8 cellular contexts compared by ENCODE assay signal in the genomic region with DNA sequence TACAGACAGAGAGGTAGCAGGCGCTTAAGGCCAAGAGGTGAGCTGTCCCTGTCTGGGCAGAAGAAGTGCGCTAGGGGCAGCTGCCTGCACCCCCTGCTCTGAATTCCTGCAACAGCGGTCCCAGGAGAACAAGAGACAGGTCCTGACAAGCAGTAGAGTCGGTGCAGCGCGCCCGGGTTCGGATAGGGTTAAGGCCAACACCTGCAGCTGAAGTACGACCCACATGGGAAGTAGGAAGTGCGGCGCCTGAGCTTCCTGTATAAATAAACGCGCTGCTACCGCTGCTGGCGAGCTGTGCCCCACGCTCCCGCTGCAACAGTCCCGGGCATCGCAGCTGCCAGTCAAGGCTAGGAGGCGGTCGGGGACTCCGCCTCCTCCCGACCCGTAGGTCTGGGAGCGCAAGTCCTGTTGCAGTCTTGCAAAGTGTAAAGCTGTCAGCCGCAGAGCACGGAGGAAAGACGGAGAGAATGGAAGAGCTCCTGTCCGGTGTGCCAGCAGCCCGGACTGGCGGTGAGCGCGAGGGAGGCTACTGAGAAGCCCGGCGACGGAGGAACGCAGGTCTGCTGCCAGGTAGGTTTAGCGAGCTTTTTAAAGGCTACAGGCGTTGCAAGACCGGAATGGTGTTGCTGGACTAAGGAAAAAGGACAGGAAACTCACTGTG. TPM values are rescaled to one million over a fixed set of nuclear protein-coding genes. Genes with fewer than 3 reads are reported as not detected.
DNase-seq lines count a peak whose midpoint lies in the region; ATAC-seq, FAIRE-seq and TF ChIP-seq lines count a peak whose summit lies in the region.

A gene (plus strand): TSS at position 290 of the 661 bp plus-strand sequence. CDS start 12,185 bp downstream, outside the sequence.

- H3K9me3 ChIP-seq in HepG2 (ENCODE audit: low read length), result no peaks in the 10 kb centered on the region

- H3K4me1 ChIP-seq in HepG2 (ENCODE audit: insufficient read depth, low read length), result peaks cover 61% of the 10 kb centered on the region

- no peaks in the 10 kb centered on the region for H4K20me1 ChIP-seq in HepG2 (ENCODE audit: insufficient read depth, low read length)

- in situ Hi-C loops in HepG2 (cut with HindIII; ENCODE audit: extremely low pct_ligation_motif_present, low pct_unique_long_range_greater_than_20kb), result no loop called here

- CTCF ChIA-PET in HepG2 (lab: Yijun Ruan, JAX; ENCODE audit: low intra/inter-chr PET ratio, low total read pairs), result no interaction called here

- H3K27ac ChIP-seq in HepG2 (ENCODE audit: extremely low read length, insufficient read depth, low read length), result peak within 1 kb of the TSS; percentile 52

- POLR2A ChIA-PET in HepG2 (lab: Yijun Ruan, JAX), result interaction anchor here (0.7 to 1.7 kb wide), 7 partner anchors 8 to 123 kb away, joined by 3 to 11 read pairs (median 4); a partner anchor contains a TSS

- WGBS in HepG2 (ENCODE audit: low lambda C conversion rate), result 0% methylated on average over 22 of the region's 40 CpGs

- TF ChIP-seq EP300 in HepG2 (IDR thresholded peaks at IDR 0.05; ENCODE audit: low read depth in 2 of 2, low read length in 2 of 2), result no peak; a peak in 1 of 4 replicates
- no peak for TF ChIP-seq EP300 in HepG2 (CRISPR knock-in tag; IDR thresholded peaks at IDR 0.05; ENCODE audit: borderline replicate concordance)

- H3K79me2 ChIP-seq in HepG2 (ENCODE audit: insufficient read depth, low read length), result no peaks in the 10 kb centered on the region

- peak; percentile 81 for ATAC-seq in HG03442 (IDR thresholded peaks at IDR 0.05; ENCODE audit: unreplicated experiment)
- ATAC-seq in HepG2, result peak; percentile 95

- intact Hi-C loops in HepG2 (cut with micrococcal nuclease; ENCODE audit: unreplicated experiment), result loop anchor here (1.0 to 2.0 kb wide), 5 partner anchors 62 to 232 kb away; a partner anchor contains a TSS

- peak within 1 kb of the TSS; percentile 60 for H3K9ac ChIP-seq in HepG2 (ENCODE audit: insufficient read depth, low read depth, low read length)

- TF ChIP-seq CTCF in AG10803 (conservative IDR thresholded peaks at IDR 0.05; ENCODE audit: low read length) (no peak), HepG2 (CRISPR knock-in tag; IDR thresholded peaks at IDR 0.05) (peak; percentile 34; the same call in 1 of the 2 replicates)

- DNase-seq in AG10803 (ENCODE audit: low read depth) (peak; percentile 70), GM19240 (ENCODE audit: insufficient read length, low spot score) (peak; percentile 4), NCI-H524 (lab: John Stamatoyannopoulos, UW) (peak; percentile 70 to 87), dermis blood vessel endothelial cell (peak; percentile 94), HepG2 (ENCODE audit: low spot score) (peak; percentile 94)
- peak; percentile 24 to 54 for DNase-seq in activated CD4-positive, alpha-beta T cell treated with anti-CD3 and anti-CD28 coated beads, Interleukin-2, amount 50 U/mL, for 24 hours (ENCODE audit: low read depth in 1 of 2, low spot score in 1 of 2)
- DNase-seq in stimulated activated CD4-positive, alpha-beta T cell treated with anti-CD3 and anti-CD28 coated beads, Interleukin-4, amount 100 ng/mL, for 1 hour, result peak; percentile 63

- H3K4me3 ChIP-seq in AG10803 (ENCODE audit: low read length), result peak within 1 kb of the TSS; percentile 81
- H3K4me3 ChIP-seq in HepG2 (replicated peaks in 1 of 3; ENCODE audit: insufficient read depth in 1 of 3, low read depth in 2 of 3, low read length in 3 of 3), result peak within 1 kb of the TSS; percentile 71 to 81 (median 73)

- BruUV-seq in HepG2 (replicated peaks; lab: Mats Ljungman, UMichigan), result no TSS peak

- peak; percentile 46 for TF ChIP-seq RAD21 in HepG2 (CRISPR knock-in tag; IDR thresholded peaks at IDR 0.05)

- TF ChIP-seq POLR2A in HepG2 (IDR thresholded peaks at IDR 0.05; ENCODE audit: insufficient read depth in 1 of 2, low read depth in 2 of 2, low read length in 2 of 2), result peak; percentile 58 to 76

- peak within 1 kb of the TSS; percentile 92 for H3K4me2 ChIP-seq in HepG2 (ENCODE audit: low read depth, low read length)

- no peaks in the 10 kb centered on the region; a peak in 2 of 5 replicates for H3K27me3 ChIP-seq in HepG2 (ENCODE audit: control insufficient read depth in 1 of 2, insufficient read depth in 2 of 2, low read length in 2 of 2)

- H2AFZ ChIP-seq in HepG2 (ENCODE audit: low read length), result peak within 1 kb of the TSS; percentile 86

- FAIRE-seq in HepG2 (lab: Jason Lieb, UNC), result peak; percentile 86

- no peaks in the 10 kb centered on the region for H3K36me3 ChIP-seq in HepG2 (replicated peaks in 1 of 2; ENCODE audit: control insufficient read depth in 1 of 2, insufficient read depth in 2 of 2, low read length in 2 of 2)

TF ChIP-seq in HepG2, 621 proteins besides CTCF, POLR2A, EP300 and RAD21 (continues in another document):
- TF ChIP-seq HMG20A (CRISPR knock-in tag; IDR thresholded peaks at IDR 0.05; ENCODE audit: borderline replicate concordance), result peak; percentile 71; the same call in 1 of the 2 replicates
- TF ChIP-seq MIXL1 (CRISPR knock-in tag; IDR thresholded peaks at IDR 0.05), result no peak; the same call in 1 of the 2 replicates
- TF ChIP-seq ATF7-NPFF (CRISPR knock-in tag; IDR thresholded peaks at IDR 0.05; ENCODE audit: low read depth), result peak; percentile 85; the same call in 1 of the 2 replicates
- peak; percentile 36; the same call in 1 of the 2 replicates for TF ChIP-seq HNF4A (CRISPR knock-in tag; IDR thresholded peaks at IDR 0.05)
- peak; percentile 79 for TF ChIP-seq AGO1 (IDR thresholded peaks at IDR 0.05; ENCODE audit: low read depth, low read length, poor library complexity, severe bottlenecking)
- peak; percentile 89 for TF ChIP-seq ZSCAN21 (CRISPR knock-in tag; IDR thresholded peaks at IDR 0.05; ENCODE audit: borderline replicate concordance)
- no peak for TF ChIP-seq ZNF10 (CRISPR knock-in tag; IDR thresholded peaks at IDR 0.05; ENCODE audit: borderline replicate concordance, low read depth)
- TF ChIP-seq SMAD9 (CRISPR knock-in tag; IDR thresholded peaks at IDR 0.05), result no peak
- TF ChIP-seq KDM2A (CRISPR knock-in tag; IDR thresholded peaks at IDR 0.05; ENCODE audit: borderline replicate concordance, low read depth), result peak; percentile 92
- TF ChIP-seq THYN1 (CRISPR knock-in tag; IDR thresholded peaks at IDR 0.05; ENCODE audit: borderline replicate concordance, low read depth), result no peak
- TF ChIP-seq, protein P1, sequence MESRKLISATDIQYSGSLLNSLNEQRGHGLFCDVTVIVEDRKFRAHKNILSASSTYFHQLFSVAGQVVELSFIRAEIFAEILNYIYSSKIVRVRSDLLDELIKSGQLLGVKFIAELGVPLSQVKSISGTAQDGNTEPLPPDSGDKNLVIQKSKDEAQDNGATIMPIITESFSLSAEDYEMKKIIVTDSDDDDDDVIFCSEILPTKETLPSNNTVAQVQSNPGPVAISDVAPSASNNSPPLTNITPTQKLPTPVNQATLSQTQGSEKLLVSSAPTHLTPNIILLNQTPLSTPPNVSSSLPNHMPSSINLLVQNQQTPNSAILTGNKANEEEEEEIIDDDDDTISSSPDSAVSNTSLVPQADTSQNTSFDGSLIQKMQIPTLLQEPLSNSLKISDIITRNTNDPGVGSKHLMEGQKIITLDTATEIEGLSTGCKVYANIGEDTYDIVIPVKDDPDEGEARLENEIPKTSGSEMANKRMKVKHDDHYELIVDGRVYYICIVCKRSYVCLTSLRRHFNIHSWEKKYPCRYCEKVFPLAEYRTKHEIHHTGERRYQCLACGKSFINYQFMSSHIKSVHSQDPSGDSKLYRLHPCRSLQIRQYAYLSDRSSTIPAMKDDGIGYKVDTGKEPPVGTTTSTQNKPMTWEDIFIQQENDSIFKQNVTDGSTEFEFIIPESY (CRISPR knock-in tag; IDR thresholded peaks at IDR 0.05), result no peak
- TF ChIP-seq NFKBIZ (CRISPR knock-in tag; IDR thresholded peaks at IDR 0.05), result no peak

RNA-seq across cellular contexts. Expression of the gene that starts here (rescaled TPM):
- total RNA-seq in dermis blood vessel endothelial cell (77.1 and 89.2 TPM in 2 replicates), HepG2 (2016; rRNA removed; fragmentation: Illumina TruSeq; extraction: Trizol) (4.3 and 5.3 TPM in 2 replicates)
- total RNA-seq in HepG2 (2016; cell fraction: cytosol; rRNA removed; fragmentation: Illumina TruSeq; extraction: Trizol; ENCODE audit: low read depth), result 0.35 and 0.81 TPM in 2 replicates
- 3.7 and 6.0 TPM in 2 replicates for total RNA-seq in HepG2 (2016; cell fraction: insoluble cytoplasmic fraction; rRNA removed; fragmentation: Illumina TruSeq; extraction: Trizol)
- total RNA-seq in HepG2 (2016; cell fraction: membrane; rRNA removed; fragmentation: Illumina TruSeq; extraction: Trizol), result 1.9 and 2.1 TPM in 2 replicates
- 2.6 and 3.2 TPM in 2 replicates for total RNA-seq in HepG2 (2016; cell fraction: nucleus; rRNA removed; fragmentation: Illumina TruSeq; extraction: Trizol)
- polyA plus RNA-seq in HepG2 (2011; rRNA removed), result 1.2 and 1.8 TPM in 2 replicates
- polyA plus RNA-seq in HepG2 (2011; cell fraction: cytosol; rRNA removed), result 0.90 and 1.1 TPM in 2 replicates
- polyA plus RNA-seq in HepG2 (2011; cell fraction: nucleus; rRNA removed), result 0.80 and 1.1 TPM in 2 replicates
- polyA plus RNA-seq in HepG2 (2012), result 0.76 and 1.7 TPM in 2 replicates
- polyA plus RNA-seq in HepG2 (2016; cell fraction: cytosol; fragmentation: Illumina TruSeq; extraction: Trizol; ENCODE audit: low read depth), result 0.14 and 0.21 TPM in 2 replicates
- 3.6 and 3.8 TPM in 2 replicates for polyA plus RNA-seq in HepG2 (2016; cell fraction: insoluble cytoplasmic fraction; fragmentation: Illumina TruSeq; extraction: Trizol; ENCODE audit: low read depth)
- polyA plus RNA-seq in HepG2 (2016; cell fraction: membrane; fragmentation: Illumina TruSeq; extraction: Trizol; ENCODE audit: low read depth), result 0.64 TPM in 2 replicates
- polyA plus RNA-seq in HepG2 (2016; cell fraction: nucleus; fragmentation: Illumina TruSeq; extraction: Trizol; ENCODE audit: insufficient read depth, low read depth), result 2.2 and 2.6 TPM in 2 replicates
- polyA minus RNA-seq in HepG2 (2011; rRNA and poly(A)+ RNA removed; ENCODE audit: low replicate concordance), result 4.0 and 5.3 TPM in 2 replicates
- 2.8 and 3.2 TPM in 2 replicates for polyA minus RNA-seq in HepG2 (2011; cell fraction: cytosol; rRNA and poly(A)+ RNA removed)
- polyA minus RNA-seq in HepG2 (2011; cell fraction: nucleus; rRNA and poly(A)+ RNA removed), result 2.1 and 3.5 TPM in 2 replicates

Comparison
In these comparisons a context has a peak if more than half of its experiments do, and no peak if none do; other contexts are left out.
1. Peak in every context shown above with its lines: DNase-seq, ATAC-seq, H3K4me3 ChIP-seq and H3K27ac ChIP-seq.
2. RNA of the gene that starts here (total RNA-seq): 77.1 to 89.2 TPM in dermis blood vessel endothelial cell; 0.35 to 6.0 TPM in HepG2; every median in the first group is over 10 times any median in the second.
3. DNase-seq: peak in every context shown above with its lines; median percentile 94 in dermis blood vessel endothelial cell; 94 in HepG2; 78 in NCI-H524; 70 in AG10803; 63 in stimulated activated CD4-positive, alpha-beta T cell treated with anti-CD3 and anti-CD28 coated beads, Interleukin-4, amount 100 ng/mL, for 1 hour; 39 in activated CD4-positive, alpha-beta T cell treated with anti-CD3 and anti-CD28 coated beads, Interleukin-2, amount 50 U/mL, for 24 hours; 4 in GM19240.